In the genomic region with DNA sequence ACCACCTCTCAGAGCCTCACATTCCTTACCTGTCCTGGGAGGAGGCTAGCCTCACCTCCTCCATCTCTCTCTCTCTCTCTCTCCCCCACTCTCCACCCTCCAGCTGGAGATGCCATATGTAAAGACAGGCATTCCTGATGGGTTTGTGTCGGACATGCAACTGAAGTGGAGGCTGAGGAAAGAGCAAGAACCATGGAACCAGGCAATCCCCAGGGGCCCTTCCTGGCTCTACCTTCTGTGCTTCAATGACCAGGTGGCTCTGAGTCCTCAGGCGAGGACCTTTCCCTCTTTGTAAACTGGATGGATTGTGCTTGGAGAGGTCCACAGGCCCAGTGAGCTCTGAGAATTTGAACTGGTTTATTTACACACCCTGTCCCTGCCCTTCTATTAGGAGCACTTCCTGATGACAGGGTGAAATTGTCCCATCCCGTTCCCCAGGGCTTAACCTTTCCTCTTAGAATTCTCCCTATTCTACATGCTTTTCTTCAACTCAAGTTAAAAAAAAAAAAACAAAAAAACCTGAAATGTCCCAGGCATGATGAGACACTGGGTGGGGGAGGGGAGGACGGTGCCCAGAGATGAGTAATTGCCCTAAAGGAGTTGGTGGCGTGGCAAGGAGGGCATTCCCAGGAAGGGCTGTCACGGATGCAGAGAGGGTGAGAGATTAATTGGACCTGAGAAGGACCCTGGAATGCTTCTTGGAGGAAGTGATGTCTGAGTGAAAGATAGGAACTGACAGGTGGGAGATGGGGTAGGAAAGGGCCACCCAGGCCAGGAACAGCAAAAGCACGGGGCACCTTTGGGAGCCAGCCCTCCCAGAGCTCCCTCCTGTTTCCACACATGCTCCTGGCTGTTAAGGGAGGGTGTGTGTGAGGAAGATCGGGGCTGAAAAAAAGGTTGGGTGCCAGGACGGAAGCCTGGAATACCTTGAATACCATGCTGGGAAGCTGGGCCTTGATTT, we compare ENCODE assay signal across 8 cellular contexts.
DNase-seq lines count a peak whose midpoint lies in the region; ATAC-seq and TF ChIP-seq lines count a peak whose summit lies in the region.

No MANE protein-coding gene starts in this region.

- ATAC-seq in HG03457 (IDR thresholded peaks at IDR 0.05; ENCODE audit: unreplicated experiment), result no peak

- H3K36me3 ChIP-seq in mucosa of rectum (ENCODE audit: control insufficient read depth in 2 of 2, insufficient read depth in 2 of 2, low read length in 2 of 2), result no peaks in the 10 kb centered on the region

- H3K27ac ChIP-seq in mucosa of rectum (ENCODE audit: low read depth in 2 of 2, low read length in 2 of 2) (peak overlapping the region; percentile 23 to 47), caudate nucleus (ENCODE audit: low read depth, low read length) (no peak overlapping the region)

- H3K4me3 ChIP-seq in cardiac fibroblast (replicated peaks in 1 of 2; ENCODE audit: low read depth in 2 of 2, low read length in 2 of 2), result no peak overlapping the region
- no peak overlapping the region for H3K4me3 ChIP-seq in mucosa of rectum (ENCODE audit: low read length in 2 of 2)

- H3K9ac ChIP-seq in mucosa of rectum (ENCODE audit: low read depth in 1 of 2, low read length in 2 of 2), result no peak overlapping the region

- no peaks in the 10 kb centered on the region for H3K9me3 ChIP-seq in mucosa of rectum (ENCODE audit: control insufficient read depth in 2 of 2, low read length in 2 of 2)

- H3K27me3 ChIP-seq in mucosa of rectum (ENCODE audit: control insufficient read depth in 2 of 2, insufficient read depth in 2 of 2, low read length in 2 of 2), result no peaks in the 10 kb centered on the region

- peaks cover 3 to 26% of the 10 kb centered on the region in 2 donors for H3K4me1 ChIP-seq in mucosa of rectum (ENCODE audit: control insufficient read depth in 2 of 2, insufficient read depth in 2 of 2, low read length in 2 of 2)

- TF ChIP-seq CTCF in AG09319 (IDR thresholded peaks at IDR 0.05; ENCODE audit: low read depth, low read length) (no peak), cardiac fibroblast (IDR thresholded peaks at IDR 0.05; ENCODE audit: low read depth, low read length) (no peak)

- DNase-seq in AG09319 (ENCODE audit: extremely low read depth, low read depth) (peak; percentile 48), HK-2 (ENCODE audit: unreplicated experiment) (peak; percentile 94), cardiac fibroblast (ENCODE audit: low read depth in 2 of 2) (peak; percentile 51 to 89), NOMO-1 treated with DMSO at 0.1 percent for 48 hours (lab: John Stamatoyannopoulos, UW; ENCODE audit: unreplicated experiment) (no peak), GF-D8 (lab: John Stamatoyannopoulos, UW) (no peak), caudate nucleus (lab: John Stamatoyannopoulos, UW) (no peak)

Comparison
In these comparisons a context has a peak if more than half of its experiments do, and no peak if none do; other contexts are left out.
1. DNase-seq: peak in AG09319 (single experiment), HK-2 (single experiment) and cardiac fibroblast (2 of 2); none in NOMO-1 treated with DMSO at 0.1 percent for 48 hours (single experiment), GF-D8 (single experiment) and caudate nucleus (0 of 61).